ENCODE assay signal across 8 cellular contexts in the genomic region with DNA sequence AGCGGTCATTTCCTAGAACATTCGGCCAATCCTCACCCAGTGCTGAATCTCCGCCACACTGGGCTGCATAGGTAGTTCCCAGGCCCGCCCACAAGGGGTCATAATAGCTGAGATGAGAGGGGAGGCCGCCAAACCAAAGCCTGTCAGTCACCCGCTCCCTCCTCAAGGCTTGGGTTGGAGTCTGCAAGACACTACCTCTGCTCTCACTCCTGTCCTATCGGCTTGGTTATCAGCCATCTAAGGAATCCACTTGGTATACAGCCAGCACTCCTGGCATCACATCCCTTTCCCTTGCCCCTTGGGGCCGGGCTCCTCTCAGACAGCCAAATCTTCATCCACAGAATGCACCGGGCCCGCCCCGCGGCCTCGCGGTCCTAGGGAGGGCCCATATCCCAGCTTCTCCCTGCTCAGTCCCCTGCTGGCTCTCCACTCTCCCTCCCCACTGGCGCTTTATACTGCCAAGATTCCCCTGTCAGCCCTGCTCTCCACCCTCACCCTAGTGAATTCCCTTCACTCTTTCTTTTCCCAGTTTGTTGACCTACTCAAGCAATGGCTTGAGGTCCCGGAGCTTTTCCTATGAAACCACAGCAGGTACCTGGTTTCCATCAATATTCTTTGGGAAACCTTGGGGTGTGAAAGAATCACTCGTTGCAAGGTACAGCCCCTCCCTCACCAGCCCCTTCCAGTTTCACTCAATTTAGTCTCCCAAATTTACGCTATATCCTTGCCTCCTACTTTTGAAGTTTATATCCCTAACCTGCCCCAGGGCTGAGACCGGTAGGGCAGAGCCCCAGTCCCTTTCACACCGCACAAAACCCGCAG. TPM values are rescaled to one million over a fixed set of nuclear protein-coding genes. Genes with fewer than 3 reads are reported as not detected.
DNase-seq lines count a peak whose midpoint lies in the region; ATAC-seq and TF ChIP-seq lines count a peak whose summit lies in the region.

No MANE protein-coding gene starts in this region.

- DNase-seq in AG04449 (ENCODE audit: low read depth, low spot score): no peak
- DNase-seq in Panc1 (ENCODE audit: low read depth, low spot score): no peak
- peak; percentile 75 for DNase-seq in fibroblast of peridontal ligament (ENCODE audit: extremely low read depth)
- peak; percentile 61 to 66 for DNase-seq in thyroid gland

- CTCF ChIA-PET in AG04449 (lab: Yijun Ruan, JAX) (interaction anchor here (0.7 to 16.9 kb wide), 13 partner anchors 8 to 130 kb away, joined by 3 to 235 read pairs (median 5); a partner anchor contains a TSS), Panc1 (lab: Charles Lee) (interaction anchor here (0.6 to 0.9 kb wide), 3 partner anchors 55 to 135 kb away, joined by 3 to 7 read pairs (median 3); a partner anchor contains a TSS)

- intact Hi-C loops in Panc1 (cut with micrococcal nuclease; ENCODE audit: unreplicated experiment) (no loop called here), thyroid gland (cut with DNase I) (no loop called here)

- POLR2A ChIA-PET in AG04449 (lab: Yijun Ruan, JAX): interaction anchor here (0.7 to 10.4 kb wide), 4 partner anchors 13 to 84 kb away, joined by 3 to 359 read pairs (median 5); a partner anchor contains a TSS
- POLR2A ChIA-PET in Panc1 (lab: Charles Lee): no interaction called here

- peaks cover 46% of the 10 kb centered on the region for H3K36me3 Mint-ChIP-seq in activated T-helper 17 cell treated with anti-CD3 and anti-CD28 coated beads, Interleukin-2, amount 50 U/mL, for 72 hours (ENCODE audit: low read depth)
- H3K36me3 Mint-ChIP-seq in nephron (ENCODE audit: low read depth): peaks cover 12% of the 10 kb centered on the region

- H3K27me3 Mint-ChIP-seq in activated T-helper 17 cell treated with anti-CD3 and anti-CD28 coated beads, Interleukin-2, amount 50 U/mL, for 72 hours: no peaks in the 10 kb centered on the region
- no peaks in the 10 kb centered on the region for H3K27me3 Mint-ChIP-seq in nephron (ENCODE audit: low read depth)

- H3K36me3 ChIP-seq in Panc1 (ENCODE audit: control insufficient read depth, insufficient read depth, low read length): no peaks in the 10 kb centered on the region; the same call in 1 of the 2 replicates
- peaks cover 5 to 12% of the 10 kb centered on the region in 2 donors for H3K36me3 ChIP-seq in thyroid gland

- H3K4me3 ChIP-seq in AG04449 (ENCODE audit: low read depth, low read length) (peak overlapping the region; percentile 83), Panc1 (ENCODE audit: low read depth in 2 of 2, low read length in 2 of 2) (peak overlapping the region in 1 of 2 experiments; percentile 40; a peak in 1 of 4 replicates), thyroid gland (replicated peaks in 1 of 3) (peak overlapping the region in 1 of 3 donors; percentile 43)

- peak overlapping the region; percentile 91 for H3K4me3 Mint-ChIP-seq in activated T-helper 17 cell treated with anti-CD3 and anti-CD28 coated beads, Interleukin-2, amount 50 U/mL, for 72 hours
- peak overlapping the region; percentile 88 to 92 (median 92) for H3K4me3 Mint-ChIP-seq in nephron

- H3K27ac ChIP-seq in Panc1 (ENCODE audit: low read length): no peak overlapping the region
- peak overlapping the region in 2 of 3 donors; percentile 47 to 64 for H3K27ac ChIP-seq in thyroid gland

- H3K27me3 ChIP-seq in Panc1 (ENCODE audit: control insufficient read depth, insufficient read depth, low read length) (no peaks in the 10 kb centered on the region), thyroid gland (no peaks in the 10 kb centered on the region)

- H3K9me3 ChIP-seq in Panc1 (ENCODE audit: control insufficient read depth, insufficient read depth, low read depth, low read length): no peaks in the 10 kb centered on the region
- H3K9me3 ChIP-seq in thyroid gland: no peaks in the 10 kb centered on the region

- ATAC-seq in GM18502 (IDR thresholded peaks at IDR 0.05; ENCODE audit: poor library complexity, unreplicated experiment): peak; percentile 51
- peak; percentile 55 for ATAC-seq in HG03159 (IDR thresholded peaks at IDR 0.05; ENCODE audit: unreplicated experiment)
- peak; percentile 86 for ATAC-seq in Panc1
- ATAC-seq in activated T-helper 17 cell treated with anti-CD3 and anti-CD28 coated beads, Interleukin-2, amount 50 U/mL, for 72 hours (replicated peaks): peak; percentile 59

- TF ChIP-seq CTCF in AG04449 (IDR thresholded peaks at IDR 0.05; ENCODE audit: insufficient read depth, low read length, missing control alignments): peak; percentile 78
- TF ChIP-seq CTCF in Panc1 (IDR thresholded peaks at IDR 0.05): peak; percentile 78
- TF ChIP-seq CTCF in nephron (IDR thresholded peaks at IDR 0.05; ENCODE audit: unreplicated experiment in 3 of 3): peak; percentile 63 to 69 (median 67)
- peak in 5 of 6 experiments; percentile 15 to 46 (median 22) for TF ChIP-seq CTCF in thyroid gland (IDR thresholded peaks at IDR 0.05)

- in situ Hi-C loops in Panc1 (cut with HindIII; ENCODE audit: low pct_unique_long_range_greater_than_20kb, low sequenced_read_pairs): no loop called here

- no TSS peak for BruUV-seq in Panc1 (replicated peaks; lab: Mats Ljungman, UMichigan)

- no peaks in the 10 kb centered on the region for H3K9me3 Mint-ChIP-seq in activated T-helper 17 cell treated with anti-CD3 and anti-CD28 coated beads, Interleukin-2, amount 50 U/mL, for 72 hours
- H3K9me3 Mint-ChIP-seq in nephron: no peaks in the 10 kb centered on the region

- WGBS in thyroid gland, 2 donors: 49 to 52% methylated on average over 21 of the region's 21 CpGs

- peak overlapping the region; percentile 80 for H3K27ac Mint-ChIP-seq in activated T-helper 17 cell treated with anti-CD3 and anti-CD28 coated beads, Interleukin-2, amount 50 U/mL, for 72 hours
- peak overlapping the region; percentile 73 to 89 (median 78) for H3K27ac Mint-ChIP-seq in nephron

- H3K4me1 ChIP-seq in Panc1 (ENCODE audit: control insufficient read depth, insufficient read depth, low read length) (no peaks in the 10 kb centered on the region), thyroid gland (peaks cover 30 to 42% of the 10 kb centered on the region in 2 donors)

- peaks cover 26% of the 10 kb centered on the region for H3K4me1 Mint-ChIP-seq in activated T-helper 17 cell treated with anti-CD3 and anti-CD28 coated beads, Interleukin-2, amount 50 U/mL, for 72 hours
- H3K4me1 Mint-ChIP-seq in nephron: peaks cover 45% of the 10 kb centered on the region

- no peak for TF ChIP-seq POLR2A in thyroid gland (IDR thresholded peaks at IDR 0.05)

RNA-seq across cellular contexts. Expression of a gene that starts 1.5 kb away (rescaled TPM):
- total RNA-seq in Panc1 (2021; ENCODE audit: unreplicated experiment) (0.36 TPM), thyroid gland (10 to 100 TPM in 1 of 4 donors, 1 to 10 TPM in 3; 5.0 to 10.2 (median 7.5) TPM)
- 0.13 TPM for polyA plus RNA-seq in Panc1 (2012; ENCODE audit: insufficient read length)
- total RNA-seq in activated T-helper 17 cell treated with anti-CD3 and anti-CD28 coated beads, Interleukin-2, amount 50 U/mL, for 72 hours: 10 to 100 TPM in 1 of 2 donors, 1 to 10 TPM in 1; 8.0 to 13.0 TPM

RNA-seq across cellular contexts. Expression of a gene that starts 13.7 kb away (rescaled TPM):
- 90.3 TPM for total RNA-seq in Panc1 (2021; ENCODE audit: unreplicated experiment)
- 61.6 TPM for polyA plus RNA-seq in Panc1 (2012; ENCODE audit: insufficient read length)
- total RNA-seq in activated T-helper 17 cell treated with anti-CD3 and anti-CD28 coated beads, Interleukin-2, amount 50 U/mL, for 72 hours: 100 to 1,000 TPM in 1 of 2 donors, 10 to 100 TPM in 1; 61.6 to 133 TPM
- total RNA-seq in thyroid gland: 10 to 100 TPM; 23.0 to 50.8 (median 35.6) TPM

RNA-seq across cellular contexts. Expression of a gene that starts 20.1 kb away (rescaled TPM):
- total RNA-seq in Panc1 (2021; ENCODE audit: unreplicated experiment): 2,912 TPM
- polyA plus RNA-seq in Panc1 (2012; ENCODE audit: insufficient read length): 4,959 TPM
- total RNA-seq in activated T-helper 17 cell treated with anti-CD3 and anti-CD28 coated beads, Interleukin-2, amount 50 U/mL, for 72 hours: 1,000 to 10,000 TPM; 7,000 to 9,788 TPM
- 1,000 to 10,000 TPM; 1,191 to 3,596 (median 1,852) TPM for total RNA-seq in thyroid gland

RNA-seq across cellular contexts. Expression of a gene that starts 52.8 kb away (rescaled TPM):
- total RNA-seq in Panc1 (2021; ENCODE audit: unreplicated experiment) (123 TPM), thyroid gland (100 to 1,000 TPM; 152 to 337 (median 263) TPM)
- polyA plus RNA-seq in Panc1 (2012; ENCODE audit: insufficient read length): 72.8 TPM
- 100 to 1,000 TPM; 267 to 285 TPM for total RNA-seq in activated T-helper 17 cell treated with anti-CD3 and anti-CD28 coated beads, Interleukin-2, amount 50 U/mL, for 72 hours

Comparison
In these comparisons a context has a peak if more than half of its experiments do, and no peak if none do; other contexts are left out.
1. DNase-seq: peak in fibroblast of peridontal ligament (single experiment) and thyroid gland (2 of 2); none in AG04449 (single experiment) and Panc1 (single experiment).
2. CTCF ChIP-seq: peak in every context shown above with its lines; median percentile 78 in AG04449; 78 in Panc1; 67 in nephron; 22 in thyroid gland.
3. Peak in every context shown above with its lines, with median percentiles within 50 percentile points of each other: ATAC-seq.